In genomic region chr1:191396622-191397021, GRCh38 we compare ENCODE assay signal across 11 cellular contexts.
"Had no signal": no experiment of that assay in that cellular context is flagged by ENCODE, and none has a peak within 500 bp of the region (broad histone marks: within the 10 kb centered on the region; RNA-seq: fewer than 3 reads in every experiment).

No MANE protein-coding gene starts in this region.

- FAIRE-seq: H1, H54 had no signal

- H3K4me1 ChIP-seq: HAP-1 had no signal

- H3K9me3 ChIP-seq: HAP-1 had no signal

- H3K9ac ChIP-seq: GM23248 had no signal

- H3K36me3 ChIP-seq: HAP-1 had no signal

- H3K27ac ChIP-seq: GM23248 had no signal

- ATAC-seq: GM23338, HCT116 had no signal

- H3K4me3 ChIP-seq: GM23248, GM23338, HAP-1 had no signal

- DNase-seq: GM23248, GOT3, H7, H9, HCEC 1CT, HFFc6 had no signal

- H3K4me2 ChIP-seq: GM23338 had no signal

- H2AFZ ChIP-seq: GM23248, GM23338 had no signal
